Comparison of ENCODE assay signal across 20 cellular contexts in the genomic region with DNA sequence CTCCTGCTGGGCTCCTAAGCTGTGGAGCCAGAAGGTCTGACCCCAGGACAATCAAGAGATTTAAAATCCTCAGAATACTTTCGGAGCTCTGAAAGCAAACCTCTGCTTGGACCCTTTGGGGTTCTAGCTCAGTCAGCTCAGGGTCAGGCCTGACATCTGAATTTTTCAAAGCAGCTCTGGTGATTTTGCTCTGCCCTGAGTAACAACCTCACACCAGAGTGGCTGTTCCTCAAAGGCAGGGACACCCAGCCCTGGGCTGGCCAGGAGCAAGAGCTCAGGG. TPM values are rescaled to one million over a fixed set of nuclear protein-coding genes. Genes with fewer than 3 reads are reported as not detected.
DNase-seq lines count a peak whose midpoint lies in the region; ATAC-seq and TF ChIP-seq lines count a peak whose summit lies in the region.
"Had no signal": no experiment of that assay in that cellular context is flagged by ENCODE, and none has a peak within 500 bp of the region (broad histone marks: within the 10 kb centered on the region; RNA-seq: fewer than 3 reads in every experiment).

No MANE protein-coding gene starts in this region.

- TF ChIP-seq POLR2A in heart left ventricle (IDR thresholded peaks at IDR 0.05): no peak

- TF ChIP-seq CTCF in heart left ventricle (IDR thresholded peaks at IDR 0.05) (no peak), omental fat pad (IDR thresholded peaks at IDR 0.05) (no peak)

- H3K9me3 ChIP-seq in heart left ventricle (no peaks in the 10 kb centered on the region), stomach smooth muscle (ENCODE audit: control insufficient read depth in 2 of 2, low read length in 2 of 2) (no peaks in the 10 kb centered on the region)
- H3K9me3 ChIP-seq: BLaER1, HAP-1 had no signal

- intact Hi-C loops in left ventricle myocardium superior (cut with micrococcal nuclease): no loop called here
- intact Hi-C loops in heart left ventricle (cut with DNase I): no loop called here

- H3K4me3 ChIP-seq in heart left ventricle (no peak overlapping the region), stomach smooth muscle (ENCODE audit: low read length in 2 of 2) (no peak overlapping the region)
- H3K4me3 ChIP-seq: BLaER1, HAP-1 had no signal

- WGBS in heart left ventricle, 4 donors: 60 to 88% (median 85%) methylated on average over 1 of the region's 1 CpG

- ATAC-seq in left ventricle myocardium superior (peak; percentile 32), heart left ventricle (no peak), left lobe of liver (peak; percentile 19), omental fat pad (ENCODE audit: low FRiP score) (no peak), HG02870 (IDR thresholded peaks at IDR 0.05; ENCODE audit: unreplicated experiment) (no peak)
- ATAC-seq: CD8-positive, alpha-beta T cell; PC-3 had no signal

- H3K27ac ChIP-seq in heart left ventricle (peak overlapping the region in 6 of 12 donors; percentile 18 to 84 (median 47)), stomach smooth muscle (ENCODE audit: low read length) (peak overlapping the region; percentile 96)
- H3K27ac ChIP-seq: BLaER1, RWPE1 had no signal

- no peaks in the 10 kb centered on the region for H3K27me3 ChIP-seq in heart left ventricle
- H3K27me3 ChIP-seq in stomach smooth muscle (ENCODE audit: control insufficient read depth in 1 of 2, insufficient read depth in 2 of 2, low read length in 2 of 2): no peaks in the 10 kb centered on the region
- H3K27me3 ChIP-seq: BLaER1 had no signal

- H3K36me3 ChIP-seq in heart left ventricle (no peaks in the 10 kb centered on the region), stomach smooth muscle (ENCODE audit: control insufficient read depth in 2 of 2, insufficient read depth in 2 of 2, low read length in 2 of 2) (no peaks in the 10 kb centered on the region)
- H3K36me3 ChIP-seq: BLaER1, HAP-1 had no signal

- H3K4me1 ChIP-seq in heart left ventricle (peaks cover 0 to 25% (median 6%) of the 10 kb centered on the region in 12 donors), stomach smooth muscle (ENCODE audit: control insufficient read depth, insufficient read depth, low read length) (peaks cover 60% of the 10 kb centered on the region)
- H3K4me1 ChIP-seq: BLaER1, HAP-1 had no signal

- peak overlapping the region in 1 of 2 donors; percentile 58 for H3K9ac ChIP-seq in stomach smooth muscle (ENCODE audit: low read length in 2 of 2)
- H3K9ac ChIP-seq: BLaER1 had no signal

- DNase-seq in left ventricle myocardium superior (no peak), heart left ventricle (no peak), left lobe of liver (ENCODE audit: low spot score) (no peak), omental fat pad (ENCODE audit: low spot score) (peak; percentile 10), MV-4-11 (lab: John Stamatoyannopoulos, UW) (no peak), NCI-H510A treated with DMSO at 0.1 percent for 48 hours (lab: John Stamatoyannopoulos, UW) (no peak)
- DNase-seq: CD8-positive, alpha-beta T cell; DMS79; NCI-H1930; NCI-H2171; NCI-H446 treated with DMSO at 0.1 percent for 48 hours; NCI-H774; PC-3 had no signal

RNA-seq across cellular contexts. Expression of gene SLC1A7, which starts 11.9 kb away (rescaled TPM):
- total RNA-seq in left ventricle myocardium superior: 0.32 TPM
- total RNA-seq in heart left ventricle: 1 to 10 TPM in 1 of 9 donors, under 1 TPM in 6, not detected in 2; 0.08 to 1.1 (median 0.37) TPM
- polyA plus RNA-seq in heart left ventricle: under 1 TPM; 0.07 to 0.19 TPM
- total RNA-seq in left lobe of liver: 0.35 TPM
- under 1 TPM in 3 of 4 donors, not detected in 1; 0.19 to 0.63 (median 0.48) TPM for total RNA-seq in omental fat pad
- total RNA-seq: CD8-positive, alpha-beta T cell; HT1080; LHCN-M2 had no signal

Comparison
In these comparisons a context has a peak if more than half of its experiments do, and no peak if none do; other contexts are left out.
1. ATAC-seq: peak in left ventricle myocardium superior (single experiment) and left lobe of liver (single experiment); none in heart left ventricle (0 of 4), omental fat pad (single experiment) and HG02870 (single experiment).